In the genomic region with DNA sequence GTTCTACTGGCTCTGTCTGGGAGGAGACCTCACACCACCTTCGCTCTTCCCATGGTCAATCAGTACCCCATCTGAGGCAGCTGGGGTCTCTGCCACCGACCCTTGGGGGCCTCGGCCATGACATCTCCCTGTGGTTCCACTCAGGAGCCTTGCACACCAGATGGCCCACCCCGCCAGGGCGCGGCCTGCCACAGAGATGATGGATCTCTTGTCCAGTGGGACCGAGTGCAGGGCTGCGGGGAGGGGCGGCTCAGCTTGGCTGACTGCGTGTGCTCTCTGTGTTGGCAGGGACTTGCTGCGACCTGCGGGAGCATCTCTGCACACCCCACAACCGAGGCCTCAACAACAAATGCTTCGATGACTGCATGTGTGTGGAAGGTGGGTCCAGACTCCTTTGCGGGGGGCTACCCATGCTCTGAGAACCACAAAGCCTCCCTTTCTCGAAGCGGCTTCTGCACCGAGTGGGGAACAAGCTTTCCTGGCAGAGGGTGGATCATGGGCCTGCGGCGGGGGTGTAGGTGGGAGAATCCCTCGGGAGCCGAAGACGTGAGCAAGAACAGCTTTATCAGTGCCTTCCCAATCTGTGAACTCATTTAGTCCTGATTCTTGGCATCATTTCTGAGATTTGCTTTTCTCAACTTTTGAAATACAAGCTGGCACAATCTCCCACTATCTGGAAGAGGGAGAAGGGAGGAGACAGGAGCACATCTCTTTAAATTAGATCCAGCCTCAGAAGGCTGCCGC, we compare ENCODE assay signal across 28 cellular contexts. TPM values are rescaled to one million over a fixed set of nuclear protein-coding genes. Genes with fewer than 3 reads are reported as not detected.
"Had no signal": no experiment of that assay in that cellular context is flagged by ENCODE, and none has a peak within 500 bp of the region (broad histone marks: within the 10 kb centered on the region; RNA-seq: fewer than 3 reads in every experiment).

No MANE protein-coding gene starts in this region.

- H3K27ac Mint-ChIP-seq: activated naive CD4-positive, alpha-beta T cell treated with anti-CD3 and anti-CD28 coated beads for 36 hours; activated naive CD8-positive, alpha-beta T cell treated with anti-CD3 and anti-CD28 coated beads, Interleukin-2, amount 10 ng/mL, durations not matched to agents 7 days and 5 days; natural killer cell had no signal

- H3K27me3 ChIP-seq: neutrophil, upper lobe of left lung had no signal

- H3K9ac ChIP-seq: parathyroid adenoma had no signal

- H3K4me1 ChIP-seq: foreskin keratinocyte, parathyroid adenoma had no signal

- DNase-seq: activated CD4-positive, alpha-beta T cell treated with anti-CD3 and anti-CD28 coated beads for 4 hours; activated CD4-positive, alpha-beta T cell treated with anti-CD3 and anti-CD28 coated beads, Interleukin-2, amount 50 U/mL, for 48 hours; activated CD4-positive, CD25-positive, alpha-beta regulatory T cell; activated effector memory CD4-positive, alpha-beta T cell treated with Interleukin-2 at 50 U/mL for 16 hours; activated naive CD4-positive, alpha-beta T cell treated with anti-CD3 and anti-CD28 coated beads for 36 hours; activated naive CD8-positive, alpha-beta T cell treated with anti-CD3 and anti-CD28 coated beads, Interleukin-2, amount 10 ng/mL, durations not matched to agents 7 days and 5 days; activated T-cell treated with anti-CD3 and anti-CD28 coated beads, Interleukin-2, amount 50 U/mL, for 48 hours; amniotic stem cell; cerebellar nuclear complex; cortex of kidney; foreskin keratinocyte; kidney glomerular epithelial cell; left lung; natural killer cell; small intestine; stimulated activated CD4-positive, alpha-beta T cell treated with anti-CD3 and anti-CD28 coated beads, Interleukin-15, amount 100 ng/mL, for 24 hours; stimulated activated CD4-positive, alpha-beta T cell treated with anti-CD3 and anti-CD28 coated beads, Interleukin-2, amount 100 ng/mL, for 48 hours; stimulated activated naive CD4-positive, alpha-beta T cell; upper lobe of left lung had no signal

- H3K9me3 Mint-ChIP-seq: activated naive CD4-positive, alpha-beta T cell treated with anti-CD3 and anti-CD28 coated beads for 36 hours; activated naive CD8-positive, alpha-beta T cell treated with anti-CD3 and anti-CD28 coated beads, Interleukin-2, amount 10 ng/mL, durations not matched to agents 7 days and 5 days; natural killer cell had no signal

- ATAC-seq: foreskin keratinocyte, left lung, natural killer cell, sciatic nerve had no signal

- H3K9me3 ChIP-seq: left lung, neutrophil, thoracic aorta, upper lobe of left lung had no signal

- H3K36me3 ChIP-seq: left lung, neutrophil, thoracic aorta, upper lobe of left lung had no signal

- H3K79me2 ChIP-seq: parathyroid adenoma had no signal

- H3K4me3 ChIP-seq: left lung, thoracic aorta, upper lobe of left lung had no signal

- H3K36me3 Mint-ChIP-seq: activated naive CD8-positive, alpha-beta T cell treated with anti-CD3 and anti-CD28 coated beads, Interleukin-2, amount 10 ng/mL, durations not matched to agents 7 days and 5 days; natural killer cell had no signal

- H3K4me3 Mint-ChIP-seq: activated naive CD4-positive, alpha-beta T cell treated with anti-CD3 and anti-CD28 coated beads for 36 hours; activated naive CD8-positive, alpha-beta T cell treated with anti-CD3 and anti-CD28 coated beads, Interleukin-2, amount 10 ng/mL, durations not matched to agents 7 days and 5 days; natural killer cell had no signal

- H3K27ac ChIP-seq: foreskin keratinocyte, left lung, neutrophil, parathyroid adenoma, thoracic aorta, upper lobe of left lung had no signal

- FAIRE-seq: endometrium, small intestine had no signal

- H2AFZ ChIP-seq: parathyroid adenoma had no signal

RNA-seq across cellular contexts. Expression of a gene that starts 23.5 kb away (rescaled TPM):
- total RNA-seq: foreskin keratinocyte, sciatic nerve had no signal

RNA-seq across cellular contexts. Expression of a gene that starts 47.0 kb away (rescaled TPM):
- total RNA-seq: activated CD8-positive, alpha-beta memory T cell treated with anti-CD3 and anti-CD28 coated beads for 36 hours; activated naive CD4-positive, alpha-beta T cell treated with anti-CD3 and anti-CD28 coated beads for 36 hours; activated naive CD8-positive, alpha-beta T cell treated with anti-CD3 and anti-CD28 coated beads, Interleukin-2, amount 10 ng/mL, durations not matched to agents 7 days and 5 days; epithelial cell of proximal tubule; foreskin keratinocyte; glomerular endothelial cell; T-helper 1 cell treated with Interleukin-12 subunit alpha and Interleukin-12 subunit beta and Interleukin-4 antibody, amounts not matched to agents 30 ng/mL and 1 ng/mL, for 36 hours had no signal
